Comparison of ENCODE assay signal across 8 cellular contexts in genomic region chr1:203673550-203674411, GRCh38. TPM values are rescaled to one million over a fixed set of nuclear protein-coding genes. Genes with fewer than 3 reads are reported as not detected.
DNase-seq lines count a peak whose midpoint lies in the region; ATAC-seq and TF ChIP-seq lines count a peak whose summit lies in the region.

No MANE protein-coding gene starts in this region.

- no peak for ATAC-seq in HG02870 (IDR thresholded peaks at IDR 0.05; ENCODE audit: unreplicated experiment)

- H3K36me3 ChIP-seq in HUES6 (ENCODE audit: control insufficient read depth, insufficient read depth, low read length) = no peaks in the 10 kb centered on the region

- H3K4me1 ChIP-seq in HUES6 (ENCODE audit: control insufficient read depth, insufficient read depth, low read length) = peaks cover 46% of the 10 kb centered on the region

- H3K27me3 Mint-ChIP-seq in MCF 10A (ENCODE audit: insufficient read depth, unreplicated experiment) = no peaks in the 10 kb centered on the region

- in situ Hi-C loops in Caki2 (cut with HindIII; ENCODE audit: low pct_unique_long_range_greater_than_20kb, low sequenced_read_pairs) = no loop called here

- BruUV-seq in MCF 10A (replicated peaks; lab: Mats Ljungman, UMichigan) = no TSS peak

- H3K4me3 ChIP-seq in HUES6 (ENCODE audit: low read depth, low read length) = no peak overlapping the region

- H3K4me1 Mint-ChIP-seq in MCF 10A (ENCODE audit: insufficient read depth, unreplicated experiment) = peaks cover 36% of the 10 kb centered on the region

- peak overlapping the region; percentile 1 for H3K4me3 Mint-ChIP-seq in MCF 10A (ENCODE audit: unreplicated experiment)

- intact Hi-C loops in MCF 10A (cut with micrococcal nuclease) = loop anchor here (1.0 kb wide), 2 partner anchors 10 to 19 kb away; no protein-coding TSS in a partner anchor

- POLR2A ChIA-PET in MCF 10A (lab: Yijun Ruan, JAX) = interaction anchor here (0.7 to 2.8 kb wide), 12 partner anchors 10 to 96 kb away, joined by 3 to 19 read pairs (median 4); partner anchors contain the start of gene ATP2B4

- peak; percentile 39 for TF ChIP-seq CTCF in MCF 10A (IDR thresholded peaks at IDR 0.05; ENCODE audit: unreplicated experiment)

- DNase-seq in Caki2 (ENCODE audit: low read depth) = peak; percentile 90
- DNase-seq in UCSD-AML1 (lab: John Stamatoyannopoulos, UW; ENCODE audit: unreplicated experiment) = peak; percentile 87
- DNase-seq in MCF 10A (ENCODE audit: unreplicated experiment) = peak; percentile 99
- peak; percentile 47 for DNase-seq in stimulated activated CD4-positive, alpha-beta T cell treated with anti-CD3 and anti-CD28 coated beads, Interleukin-2, amount 100 ng/mL, for 48 hours
- no peak for DNase-seq in DMS 273 treated with DMSO at 0.1 percent for 48 hours (lab: John Stamatoyannopoulos, UW)

- H3K9ac ChIP-seq in HUES6 (ENCODE audit: low read length) = peak overlapping the region; percentile 9

- H3K9me3 Mint-ChIP-seq in MCF 10A (ENCODE audit: unreplicated experiment) = no peaks in the 10 kb centered on the region

- H3K27me3 ChIP-seq in HUES6 (ENCODE audit: control insufficient read depth, insufficient read depth, low read length) (no peaks in the 10 kb centered on the region), layer of hippocampus (ENCODE audit: control insufficient read depth, insufficient read depth, low read length) (no peaks in the 10 kb centered on the region)

- CTCF ChIA-PET in MCF 10A (lab: Yijun Ruan, JAX) = interaction anchor here (0.6 to 3.2 kb wide), 25 partner anchors 8 to 458 kb away, joined by 3 to 30 read pairs (median 4); partner anchors contain the start of gene ATP2B4

- H3K27ac ChIP-seq in HUES6 (ENCODE audit: low read depth, low read length) = no peak overlapping the region; the same call in 1 of the 2 replicates
- H3K27ac ChIP-seq in layer of hippocampus (ENCODE audit: low read depth, low read length) = peak overlapping the region; percentile 82

- H3K27ac Mint-ChIP-seq in MCF 10A (ENCODE audit: low read depth, unreplicated experiment) = peak overlapping the region; percentile 6

- no peaks in the 10 kb centered on the region for H3K36me3 Mint-ChIP-seq in MCF 10A (ENCODE audit: insufficient read depth, unreplicated experiment)

- H3K9me3 ChIP-seq in HUES6 (ENCODE audit: control insufficient read depth, insufficient read depth, low read depth, low read length) = no peaks in the 10 kb centered on the region

RNA-seq across cellular contexts. Expression of gene ATP2B4, which starts 47.1 kb away (rescaled TPM):
- total RNA-seq in Caki2 (2014; rRNA removed; shearing (Covaris generic); ENCODE audit: low replicate concordance) = 2.9 and 6.5 TPM in 2 replicates
- total RNA-seq in MCF 10A (2022) = 15.4 and 17.0 TPM in 2 replicates
